Comparison of ENCODE assay signal across 29 cellular contexts in genomic region chr9:98702835-98703385, GRCh38. TPM values are rescaled to one million over a fixed set of nuclear protein-coding genes. Genes with fewer than 3 reads are reported as not detected.
"Had no signal": no experiment of that assay in that cellular context is flagged by ENCODE, and none has a peak within 500 bp of the region (broad histone marks: within the 10 kb centered on the region; RNA-seq: fewer than 3 reads in every experiment).

No MANE protein-coding gene starts in this region.

- H3K4me2 ChIP-seq: smooth muscle cell had no signal

- ATAC-seq: activated CD4-positive, CD25-positive, alpha-beta regulatory T cell treated with anti-CD3 and anti-CD28 coated beads, Interleukin-2, amount 50 U/mL, for 24 hours; activated naive CD8-positive, alpha-beta T cell treated with anti-CD3 and anti-CD28 coated beads, Interleukin-2, amount 50 U/mL, for 24 hours; activated T-cell treated with anti-CD3 and anti-CD28 coated beads, Interleukin-2, amount 50 U/mL, for 4 hours; activated T-helper 17 cell treated with anti-CD3 and anti-CD28 coated beads, Interleukin-2, amount 50 U/mL, for 72 hours; foreskin keratinocyte; heart right ventricle; pancreas; psoas muscle; stimulated activated naive B cell treated with anti-CD40 and anti-IgM and Interleukin-4, amounts not matched to agents 10 μg/mL and 1 μg/mL and 100 μg/mL, for 72 hours had no signal

- H3K9me3 ChIP-seq: neutrophil, pancreas, psoas muscle, thyroid gland, upper lobe of left lung, vagina had no signal

- H3K36me3 ChIP-seq: breast epithelium, esophagus muscularis mucosa, heart right ventricle, neutrophil, pancreas, stomach, thyroid gland, upper lobe of left lung, vagina had no signal

- H3K27me3 ChIP-seq: pancreas, thyroid gland, vagina had no signal

- H3K27ac ChIP-seq: breast epithelium, esophagus muscularis mucosa, foreskin keratinocyte, heart right ventricle, neutrophil, pancreas, psoas muscle, stomach, thyroid gland, upper lobe of left lung, vagina, VCaP had no signal

- FAIRE-seq: colon, pancreas had no signal

- H3K4me3 ChIP-seq: breast epithelium, esophagus muscularis mucosa, pancreas, psoas muscle, smooth muscle cell, stomach, thyroid gland, upper lobe of left lung, vagina had no signal

- DNase-seq: activated CD4-positive, alpha-beta memory T cell treated with anti-CD3 and anti-CD28 coated beads, Interleukin-2, amount 10 ng/mL, durations not matched to agents 7 days and 5 days; activated CD4-positive, alpha-beta T cell treated with anti-CD3 and anti-CD28 coated beads, Interleukin-2, amount 10 ng/mL, durations not matched to agents 24 days and 14 days; activated CD8-positive, alpha-beta memory T cell treated with anti-CD3 and anti-CD28 coated beads, Interleukin-2, amount 50 U/mL, for 48 hours; activated naive CD8-positive, alpha-beta T cell treated with anti-CD3 and anti-CD28 coated beads, Interleukin-2, amount 50 U/mL, for 24 hours; activated T-cell treated with anti-CD3 and anti-CD28 coated beads, Interleukin-2, amount 50 U/mL, for 4 hours; amygdala; central memory CD4-positive, alpha-beta T cell; dermis blood vessel endothelial cell; effector CD4-positive, alpha-beta T cell; foreskin keratinocyte; heart right ventricle; naive B cell; nephron progenitor cell; pancreas; psoas muscle; stimulated activated CD4-positive, alpha-beta T cell treated with anti-CD3 and anti-CD28 coated beads, Interleukin-1b, Interleukin-23, amount 100 ng/mL, for 48 hours; stimulated activated naive B cell treated with anti-CD40 and anti-IgM and Interleukin-4, amounts not matched to agents 10 μg/mL and 1 μg/mL and 100 μg/mL, for 72 hours; stomach; thyroid gland; upper lobe of left lung had no signal

- H3K4me1 ChIP-seq: foreskin keratinocyte, psoas muscle had no signal

RNA-seq across cellular contexts. Expression of gene GABBR2, which starts 5.8 kb away (rescaled TPM):
- total RNA-seq: activated CD4-positive, alpha-beta memory T cell treated with anti-CD3 and anti-CD28 coated beads, Interleukin-2, amount 10 ng/mL, durations not matched to agents 7 days and 5 days; activated CD4-positive, alpha-beta T cell treated with anti-CD3 and anti-CD28 coated beads, Interleukin-2, amount 10 ng/mL, durations not matched to agents 24 days and 14 days; activated T-cell treated with anti-CD3 and anti-CD28 coated beads, Interleukin-2, amount 50 U/mL, for 4 hours; activated T-helper 17 cell treated with anti-CD3 and anti-CD28 coated beads, Interleukin-2, amount 50 U/mL, for 72 hours; breast epithelium; foreskin keratinocyte; smooth muscle cell; vagina had no signal
- polyA plus RNA-seq: foreskin keratinocyte had no signal
